In genomic region chr10:68684413-68684812, GRCh38 we compare ENCODE assay signal across 1 cellular context.
TF ChIP-seq lines count a peak whose summit lies in the region.

No MANE protein-coding gene starts in this region.

TF ChIP-seq in GM12878, 131 proteins besides CTCF, POLR2A, EP300 and RAD21 (continued from another document):
- TF ChIP-seq, protein P1, sequence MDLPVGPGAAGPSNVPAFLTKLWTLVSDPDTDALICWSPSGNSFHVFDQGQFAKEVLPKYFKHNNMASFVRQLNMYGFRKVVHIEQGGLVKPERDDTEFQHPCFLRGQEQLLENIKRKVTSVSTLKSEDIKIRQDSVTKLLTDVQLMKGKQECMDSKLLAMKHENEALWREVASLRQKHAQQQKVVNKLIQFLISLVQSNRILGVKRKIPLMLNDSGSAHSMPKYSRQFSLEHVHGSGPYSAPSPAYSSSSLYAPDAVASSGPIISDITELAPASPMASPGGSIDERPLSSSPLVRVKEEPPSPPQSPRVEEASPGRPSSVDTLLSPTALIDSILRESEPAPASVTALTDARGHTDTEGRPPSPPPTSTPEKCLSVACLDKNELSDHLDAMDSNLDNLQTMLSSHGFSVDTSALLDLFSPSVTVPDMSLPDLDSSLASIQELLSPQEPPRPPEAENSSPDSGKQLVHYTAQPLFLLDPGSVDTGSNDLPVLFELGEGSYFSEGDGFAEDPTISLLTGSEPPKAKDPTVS (IDR thresholded peaks at IDR 0.05; ENCODE audit: low read depth, low read length), result no peak
- TF ChIP-seq ESRRA (IDR thresholded peaks at IDR 0.05; ENCODE audit: low read length) (no peak), NFIC (IDR thresholded peaks at IDR 0.05; ENCODE audit: low read depth, low read length) (peak; percentile 21; the same call in 1 of the 2 replicates), NKRF (conservative IDR thresholded peaks at IDR 0.05) (no peak), CHD1 (IDR thresholded peaks at IDR 0.05; ENCODE audit: low read depth, low read length) (no peak), POU2F2 (IDR thresholded peaks at IDR 0.05; ENCODE audit: borderline replicate concordance, low read depth, low read length) (no peak), NBN (IDR thresholded peaks at IDR 0.05) (no peak), ZNF207 (IDR thresholded peaks at IDR 0.05; ENCODE audit: borderline replicate concordance) (no peak), JUNB (IDR thresholded peaks at IDR 0.05) (peak; percentile 66), MXI1 (IDR thresholded peaks at IDR 0.05; ENCODE audit: low read depth, low read length) (no peak)
